In the genomic region with DNA sequence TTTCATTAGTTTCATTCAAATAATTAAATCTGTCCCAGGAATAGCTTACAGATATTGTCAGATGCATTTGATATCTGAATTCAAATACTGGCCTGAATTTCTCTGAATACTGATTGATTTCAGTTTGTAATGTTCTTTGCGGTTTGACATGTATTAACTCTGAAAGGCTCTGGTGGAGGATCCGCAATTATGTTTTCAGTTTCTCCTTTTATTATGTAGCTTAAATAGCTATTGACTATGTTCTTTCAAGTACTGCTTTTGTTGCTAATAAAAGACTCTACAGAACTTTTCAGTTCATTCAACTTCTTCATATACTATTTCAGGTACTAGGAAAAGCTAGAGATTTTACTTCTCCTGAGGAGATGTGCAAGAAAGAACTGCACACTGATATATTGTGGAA, we compare ENCODE assay signal across 35 cellular contexts.
"Had no signal": no experiment of that assay in that cellular context is flagged by ENCODE, and none has a peak within 500 bp of the region (broad histone marks: within the 10 kb centered on the region; RNA-seq: fewer than 3 reads in every experiment).

No MANE protein-coding gene starts in this region.

- H3K9me3 ChIP-seq: MG63 had no signal

- DNase-seq: Karpas-422, Kasumi-1, KG1, MG63, MM.1S, MV-4-11, NCI-H1048, NCI-H1092, NCI-H1092 treated with DMSO at 0.1 percent for 48 hours, NCI-H1105, NCI-H1105 treated with DMSO at 0.1 percent for 48 hours, NCI-H1417, NCI-H1417 treated with DMSO at 0.1 percent for 48 hours, NCI-H1436, NCI-H1436 treated with DMSO at 0.1 percent for 48 hours, NCI-H146, NCI-H1694, NCI-H1694 treated with DMSO at 0.1 percent for 48 hours, NCI-H187, NCI-H187 treated with DMSO at 0.1 percent for 48 hours, NCI-H1930, NCI-H2029, NCI-H2029 treated with DMSO at 0.1 percent for 48 hours, NCI-H2081, NCI-H2081 treated with DMSO at 0.1 percent for 48 hours, NCI-H2107, NCI-H2171, NCI-H2171 treated with DMSO at 0.1 percent for 48 hours, NCI-H2227 treated with DMSO at 0.1 percent for 48 hours, NCI-H226, NCI-H345, NCI-H446, NCI-H446 treated with DMSO at 0.1 percent for 48 hours, NCI-H510A had no signal

- H3K9ac ChIP-seq: KMS-11 had no signal

- H3K27me3 ChIP-seq: MG63 had no signal

- H3K27ac ChIP-seq: KMS-11 had no signal

- H3K4me2 ChIP-seq: KMS-11 had no signal

- H3K4me3 ChIP-seq: MG63 had no signal

- H3K36me3 ChIP-seq: MG63 had no signal
